2 cellular contexts compared by ENCODE assay signal in the genomic region with DNA sequence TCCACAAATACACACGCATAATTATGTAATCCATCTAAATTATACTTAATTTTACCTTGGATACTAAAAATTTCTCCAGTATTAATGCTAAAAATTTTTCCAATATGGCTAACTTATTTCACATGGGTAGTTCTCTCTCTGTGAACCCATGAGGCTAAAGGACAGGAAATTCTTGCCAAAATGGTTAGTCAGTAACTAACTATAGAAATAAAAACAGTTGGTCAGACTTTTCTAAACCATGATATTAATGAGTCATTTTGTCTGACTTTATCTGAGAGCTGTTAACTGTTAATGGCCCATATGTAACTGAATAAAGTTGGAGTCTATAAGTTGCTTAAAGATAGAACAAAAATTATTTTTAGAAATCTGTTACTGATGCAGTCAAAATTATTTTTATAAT.
TF ChIP-seq lines count a peak whose summit lies in the region.

No MANE protein-coding gene starts in this region.

TF ChIP-seq in SK-N-SH, 30 proteins besides CTCF, POLR2A, EP300 and RAD21 (continued from another document):
- TF ChIP-seq, protein P1, sequence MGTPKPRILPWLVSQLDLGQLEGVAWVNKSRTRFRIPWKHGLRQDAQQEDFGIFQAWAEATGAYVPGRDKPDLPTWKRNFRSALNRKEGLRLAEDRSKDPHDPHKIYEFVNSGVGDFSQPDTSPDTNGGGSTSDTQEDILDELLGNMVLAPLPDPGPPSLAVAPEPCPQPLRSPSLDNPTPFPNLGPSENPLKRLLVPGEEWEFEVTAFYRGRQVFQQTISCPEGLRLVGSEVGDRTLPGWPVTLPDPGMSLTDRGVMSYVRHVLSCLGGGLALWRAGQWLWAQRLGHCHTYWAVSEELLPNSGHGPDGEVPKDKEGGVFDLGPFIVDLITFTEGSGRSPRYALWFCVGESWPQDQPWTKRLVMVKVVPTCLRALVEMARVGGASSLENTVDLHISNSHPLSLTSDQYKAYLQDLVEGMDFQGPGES (IDR thresholded peaks at IDR 0.05; ENCODE audit: low read depth, low read length) = no peak
- TF ChIP-seq RFX5 (IDR thresholded peaks at IDR 0.05; ENCODE audit: low read length) = no peak
- peak; percentile 41; the same call in 1 of the 2 replicates for TF ChIP-seq NFIC (IDR thresholded peaks at IDR 0.05; ENCODE audit: borderline replicate concordance)
- TF ChIP-seq YY1 (IDR thresholded peaks at IDR 0.05; ENCODE audit: low read depth) = 0 out of 2 replicates have a peak, but pooled peaks have one; percentile 35
- TF ChIP-seq FOSL2 (IDR thresholded peaks at IDR 0.05; ENCODE audit: borderline replicate concordance, low read depth) = peak; percentile 65; the same call in 1 of the 2 replicates
- TF ChIP-seq RXRA (IDR thresholded peaks at IDR 0.05; ENCODE audit: borderline replicate concordance, low read depth) = peak; percentile 55; the same call in 1 of the 2 replicates
- TF ChIP-seq FOXM1 (IDR thresholded peaks at IDR 0.05; ENCODE audit: low read depth) = no peak
- TF ChIP-seq, protein P2, sequence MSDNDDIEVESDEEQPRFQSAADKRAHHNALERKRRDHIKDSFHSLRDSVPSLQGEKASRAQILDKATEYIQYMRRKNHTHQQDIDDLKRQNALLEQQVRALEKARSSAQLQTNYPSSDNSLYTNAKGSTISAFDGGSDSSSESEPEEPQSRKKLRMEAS (IDR thresholded peaks at IDR 0.05; ENCODE audit: low read depth) = no peak
- no peak for TF ChIP-seq ELF1 (IDR thresholded peaks at IDR 0.05)
- TF ChIP-seq GATA2 (CRISPR knock-in tag; IDR thresholded peaks at IDR 0.05) = no peak
- TF ChIP-seq TAF1 (IDR thresholded peaks at IDR 0.05; ENCODE audit: borderline replicate concordance, low read depth, low read length) = no peak
- no peak for TF ChIP-seq EZH2phosphoT487 (IDR thresholded peaks at IDR 0.05; ENCODE audit: borderline replicate concordance, low read depth)
- TF ChIP-seq TCF12 (IDR thresholded peaks at IDR 0.05) = peak; percentile 36
- TF ChIP-seq JUND (IDR thresholded peaks at IDR 0.05) = 0 out of 2 replicates have a peak, but pooled peaks have one; percentile 35
- TF ChIP-seq, protein P3, sequence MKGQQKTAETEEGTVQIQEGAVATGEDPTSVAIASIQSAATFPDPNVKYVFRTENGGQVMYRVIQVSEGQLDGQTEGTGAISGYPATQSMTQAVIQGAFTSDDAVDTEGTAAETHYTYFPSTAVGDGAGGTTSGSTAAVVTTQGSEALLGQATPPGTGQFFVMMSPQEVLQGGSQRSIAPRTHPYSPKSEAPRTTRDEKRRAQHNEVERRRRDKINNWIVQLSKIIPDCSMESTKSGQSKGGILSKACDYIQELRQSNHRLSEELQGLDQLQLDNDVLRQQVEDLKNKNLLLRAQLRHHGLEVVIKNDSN (IDR thresholded peaks at IDR 0.05; ENCODE audit: borderline replicate concordance, low read depth) = no peak
- TF ChIP-seq CHD2 (IDR thresholded peaks at IDR 0.05; ENCODE audit: low read length, partially characterized antibody) = no peak
- TF ChIP-seq SMC3 (IDR thresholded peaks at IDR 0.05; ENCODE audit: low read depth, low read length) = no peak
- TF ChIP-seq MEF2A (IDR thresholded peaks at IDR 0.05; ENCODE audit: borderline replicate concordance, low read depth) = peak; percentile 95
- no peak for TF ChIP-seq RCOR1 (IDR thresholded peaks at IDR 0.05; ENCODE audit: low read length)

TF ChIP-seq in SK-N-SH treated with all-trans-retinoic acid at 6 μM for 48 hours, 23 proteins besides CTCF, POLR2A, EP300 and RAD21 (continued from another document):
- TF ChIP-seq PPARA (CRISPR knock-in tag; IDR thresholded peaks at IDR 0.05; ENCODE audit: borderline replicate concordance) = no peak
- no peak for TF ChIP-seq RARB (CRISPR knock-in tag; IDR thresholded peaks at IDR 0.05)
- TF ChIP-seq ZC3H10 (CRISPR knock-in tag; IDR thresholded peaks at IDR 0.05) = no peak
- no peak for TF ChIP-seq ESRRG (CRISPR knock-in tag; IDR thresholded peaks at IDR 0.05)
